Comparison of ENCODE assay signal across 16 cellular contexts in genomic region chr12:122308811-122309210, GRCh38. TPM values are rescaled to one million over a fixed set of nuclear protein-coding genes. Genes with fewer than 3 reads are reported as not detected.
DNase-seq lines count a peak whose midpoint lies in the region; ATAC-seq, FAIRE-seq and TF ChIP-seq lines count a peak whose summit lies in the region.
"Had no signal": no experiment of that assay in that cellular context is flagged by ENCODE, and none has a peak within 500 bp of the region (broad histone marks: within the 10 kb centered on the region; RNA-seq: fewer than 3 reads in every experiment).

No MANE protein-coding gene starts in this region.

- H3K27ac Mint-ChIP-seq in astrocyte (ENCODE audit: unreplicated experiment) = no peak overlapping the region
- no peak overlapping the region for H3K27ac Mint-ChIP-seq in activated CD8-positive, alpha-beta memory T cell treated with anti-CD3 and anti-CD28 coated beads, Interleukin-2, amount 10 ng/mL, durations not matched to agents 7 days and 5 days
- H3K27ac Mint-ChIP-seq: CD4-positive, alpha-beta T cell had no signal

- H3K9me3 ChIP-seq in GM23248 (ENCODE audit: low read depth) (no peaks in the 10 kb centered on the region), astrocyte (ENCODE audit: insufficient read depth, low read depth, low read length) (no peaks in the 10 kb centered on the region), prostate gland (no peaks in the 10 kb centered on the region)

- DNase-seq in AG10803 (ENCODE audit: low read depth) (peak; percentile 53), GM23248 (peak; percentile 74), astrocyte (ENCODE audit: low read depth) (peak; percentile 34), iris pigment epithelial cell (ENCODE audit: low read depth) (peak; percentile 67), NCI-H748 (lab: John Stamatoyannopoulos, UW; ENCODE audit: unreplicated experiment) (no peak), prostate gland (ENCODE audit: low spot score) (no peak)
- no peak for DNase-seq in activated CD8-positive, alpha-beta memory T cell treated with anti-CD3 and anti-CD28 coated beads, Interleukin-2, amount 10 ng/mL, durations not matched to agents 7 days and 5 days
- DNase-seq: 8988T; Calu3; CD4-positive, alpha-beta T cell; DND-41; NCI-H1092; NCI-H1694; PC-3 had no signal

- H4K20me1 ChIP-seq in GM23248 (ENCODE audit: insufficient read depth) = no peaks in the 10 kb centered on the region
- H4K20me1 ChIP-seq in astrocyte (ENCODE audit: insufficient read depth, low read length) = peaks cover 5% of the 10 kb centered on the region

- no peak for FAIRE-seq in astrocyte (lab: Jason Lieb, UNC)
- FAIRE-seq: H54 had no signal

- intact Hi-C loops in prostate gland (cut with DNase I) = no loop called here

- H2AFZ ChIP-seq in GM23248 (no peak overlapping the region), astrocyte (ENCODE audit: low read depth, low read length) (no peak overlapping the region)

- H3K36me3 Mint-ChIP-seq in astrocyte (ENCODE audit: low read depth, unreplicated experiment) = peaks cover 8% of the 10 kb centered on the region
- H3K36me3 Mint-ChIP-seq in activated CD8-positive, alpha-beta memory T cell treated with anti-CD3 and anti-CD28 coated beads, Interleukin-2, amount 10 ng/mL, durations not matched to agents 7 days and 5 days = peaks cover 17% of the 10 kb centered on the region

- in situ Hi-C loops in GM23248 (cut with MboI) = no loop called here

- H3K79me2 ChIP-seq in GM23248 (ENCODE audit: insufficient read depth) = peaks cover 7% of the 10 kb centered on the region; the same call in 1 of the 2 replicates
- H3K79me2 ChIP-seq in astrocyte (ENCODE audit: insufficient read depth, low read length) = no peaks in the 10 kb centered on the region

- TF ChIP-seq POLR2A in prostate gland (IDR thresholded peaks at IDR 0.05) = no peak

- H3K9ac ChIP-seq in GM23248 = no peak overlapping the region
- H3K9ac ChIP-seq in astrocyte (ENCODE audit: low read length) = no peak overlapping the region

- H3K4me2 ChIP-seq in GM23248 (ENCODE audit: unreplicated experiment) (peak overlapping the region; percentile 19), astrocyte (ENCODE audit: low read length) (no peak overlapping the region)

- WGBS in GM23248 (ENCODE audit: low coverage in 1 of 2, low lambda C conversion rate in 2 of 2, missing lambda C conversion rate in 2 of 2), 2 experiments = 23 to 29% methylated on average over 1 of the region's 1 CpG
- WGBS in prostate gland = 92% methylated on average over 1 of the region's 1 CpG

- H3K27me3 Mint-ChIP-seq in astrocyte (ENCODE audit: low read depth, unreplicated experiment) = no peaks in the 10 kb centered on the region
- no peaks in the 10 kb centered on the region for H3K27me3 Mint-ChIP-seq in activated CD8-positive, alpha-beta memory T cell treated with anti-CD3 and anti-CD28 coated beads, Interleukin-2, amount 10 ng/mL, durations not matched to agents 7 days and 5 days
- H3K27me3 Mint-ChIP-seq: CD4-positive, alpha-beta T cell had no signal

- no peak for ATAC-seq in activated CD8-positive, alpha-beta memory T cell treated with anti-CD3 and anti-CD28 coated beads, Interleukin-2, amount 10 ng/mL, durations not matched to agents 7 days and 5 days
- ATAC-seq in GM21515 (IDR thresholded peaks at IDR 0.05; ENCODE audit: unreplicated experiment) = no peak
- ATAC-seq: PC-3 had no signal

- TF ChIP-seq CTCF in AG10803 (conservative IDR thresholded peaks at IDR 0.05; ENCODE audit: low read length) (no peak), astrocyte (IDR thresholded peaks at IDR 0.05; ENCODE audit: insufficient read depth, low read depth, low read length) (no peak), prostate gland (IDR thresholded peaks at IDR 0.05) (no peak)

- peaks cover 31% of the 10 kb centered on the region for H3F3A ChIP-seq in GM23248 (ENCODE audit: insufficient read depth)

- H3K36me3 ChIP-seq in GM23248 (ENCODE audit: low read depth) (peaks cover 40% of the 10 kb centered on the region), astrocyte (ENCODE audit: insufficient read depth, low read length) (peaks cover 6% of the 10 kb centered on the region), prostate gland (peaks cover 0 to 3% of the 10 kb centered on the region in 2 donors)

- no peaks in the 10 kb centered on the region for H3K9me3 Mint-ChIP-seq in astrocyte (ENCODE audit: unreplicated experiment)
- H3K9me3 Mint-ChIP-seq in activated CD8-positive, alpha-beta memory T cell treated with anti-CD3 and anti-CD28 coated beads, Interleukin-2, amount 10 ng/mL, durations not matched to agents 7 days and 5 days (ENCODE audit: low read depth) = no peaks in the 10 kb centered on the region
- H3K9me3 Mint-ChIP-seq: CD4-positive, alpha-beta T cell had no signal

- H3K4me1 Mint-ChIP-seq in astrocyte (ENCODE audit: low read depth, unreplicated experiment) = peaks cover 14% of the 10 kb centered on the region
- H3K4me1 Mint-ChIP-seq in activated CD8-positive, alpha-beta memory T cell treated with anti-CD3 and anti-CD28 coated beads, Interleukin-2, amount 10 ng/mL, durations not matched to agents 7 days and 5 days = no peaks in the 10 kb centered on the region

- H3K9me2 ChIP-seq in GM23248 (ENCODE audit: insufficient read depth) = no peaks in the 10 kb centered on the region

- H3K27ac ChIP-seq in GM23248 (peak overlapping the region; percentile 26), astrocyte (ENCODE audit: low read depth, low read length) (no peak overlapping the region), prostate gland (no peak overlapping the region)

- H3K4me3 ChIP-seq in AG10803 (ENCODE audit: low read length) (no peak overlapping the region), GM23248 (no peak overlapping the region), astrocyte (ENCODE audit: insufficient read depth, low read depth, low read length) (no peak overlapping the region), prostate gland (no peak overlapping the region)

- H3K4me3 Mint-ChIP-seq in astrocyte (ENCODE audit: unreplicated experiment) = no peak overlapping the region
- H3K4me3 Mint-ChIP-seq in activated CD8-positive, alpha-beta memory T cell treated with anti-CD3 and anti-CD28 coated beads, Interleukin-2, amount 10 ng/mL, durations not matched to agents 7 days and 5 days = no peak overlapping the region
- H3K4me3 Mint-ChIP-seq: CD4-positive, alpha-beta T cell had no signal

- peaks cover 25% of the 10 kb centered on the region for H3K4me1 ChIP-seq in GM23248 (ENCODE audit: insufficient read depth)
- H3K4me1 ChIP-seq in astrocyte (ENCODE audit: insufficient read depth, low read length) = no peaks in the 10 kb centered on the region
- H3K4me1 ChIP-seq in prostate gland (replicated peaks) = no peaks in the 10 kb centered on the region

- H3K27me3 ChIP-seq in GM23248 (replicated peaks; ENCODE audit: insufficient read depth) = no peaks in the 10 kb centered on the region
- no peaks in the 10 kb centered on the region for H3K27me3 ChIP-seq in astrocyte (ENCODE audit: insufficient read depth, low read length)
- H3K27me3 ChIP-seq in prostate gland (replicated peaks; ENCODE audit: insufficient read depth) = no peaks in the 10 kb centered on the region

- CTCF ChIA-PET in activated CD8-positive, alpha-beta memory T cell treated with anti-CD3 and anti-CD28 coated beads, Interleukin-2, amount 10 ng/mL, durations not matched to agents 7 days and 5 days (lab: Charles Lee) = interaction anchor here (0.6 to 1.7 kb wide), 3 partner anchors 21 to 47 kb away, joined by 3 to 4 read pairs (median 4); no protein-coding TSS in a partner anchor

RNA-seq across cellular contexts. Expression of gene VPS33A, which starts 42.5 kb away (rescaled TPM):
- 15.0 and 16.0 TPM in 2 replicates for total RNA-seq in GM23248 (2014; rRNA removed; shearing (Covaris generic))
- polyA plus RNA-seq in GM23248 (2016; fragmentation: Nextera tagmentation; extraction: Ambion mirVana) = 15.3 and 16.2 TPM in 2 replicates
- total RNA-seq in astrocyte (31.6 and 34.3 TPM in 2 replicates), prostate gland (10 to 100 TPM; 11.3 to 23.9 TPM)
- 10 to 100 TPM; 26.2 to 37.3 TPM for total RNA-seq in activated CD8-positive, alpha-beta memory T cell treated with anti-CD3 and anti-CD28 coated beads, Interleukin-2, amount 10 ng/mL, durations not matched to agents 7 days and 5 days

Comparison
In these comparisons a context has a peak if more than half of its experiments do, and no peak if none do; other contexts are left out.
1. DNase-seq: peak in AG10803 (single experiment), GM23248 (single experiment), astrocyte (single experiment) and iris pigment epithelial cell (single experiment); none in activated CD8-positive, alpha-beta memory T cell treated with anti-CD3 and anti-CD28 coated beads, Interleukin-2, amount 10 ng/mL, durations not matched to agents 7 days and 5 days (single experiment), NCI-H748 (single experiment) and prostate gland (single experiment).